Comparison of ENCODE assay signal across 21 cellular contexts in genomic region chr16:59213952-59214351, GRCh38.
"Had no signal": no experiment of that assay in that cellular context is flagged by ENCODE, and none has a peak within 500 bp of the region (broad histone marks: within the 10 kb centered on the region; RNA-seq: fewer than 3 reads in every experiment).

No MANE protein-coding gene starts in this region.

- H3K27me3 ChIP-seq: body of pancreas, colonic mucosa, neutrophil, thyroid gland had no signal

- H3K4me1 ChIP-seq: body of pancreas, colonic mucosa had no signal

- H3K9me3 ChIP-seq: body of pancreas, colonic mucosa, left ventricle myocardium inferior, neutrophil, thyroid gland had no signal

- DNase-seq: activated CD4-positive, alpha-beta memory T cell treated with anti-CD3 and anti-CD28 coated beads for 36 hours; activated CD8-positive, alpha-beta memory T cell treated with anti-CD3 and anti-CD28 coated beads, Interleukin-2, amount 10 ng/mL, durations not matched to agents 7 days and 5 days; activated naive CD4-positive, alpha-beta T cell treated with anti-CD3 and anti-CD28 coated beads, Interleukin-2, amount 10 ng/mL, durations not matched to agents 7 days and 5 days; activated T-cell treated with anti-CD3 and anti-CD28 coated beads, Interleukin-2, amount 50 U/mL, for 24 hours; body of pancreas; caudate nucleus; colonic mucosa; hippocampal formation; left ventricle myocardium inferior; mesenchymal stem cell; natural killer cell; posterior cingulate gyrus; retina; stimulated activated CD4-positive, alpha-beta T cell treated with anti-CD3 and anti-CD28 coated beads, Interleukin-2, amount 100 ng/mL, for 48 hours; stimulated activated naive B cell treated with anti-CD40 and anti-IgM and Interleukin-4, amounts not matched to agents 10 μg/mL and 1 μg/mL and 100 μg/mL, for 72 hours; T-helper 2 cell; thyroid gland had no signal

- H3K27ac ChIP-seq: body of pancreas, colonic mucosa, left ventricle myocardium inferior, neutrophil, thyroid gland had no signal

- FAIRE-seq: endometrium had no signal

- ATAC-seq: activated CD4-positive, CD25-positive, alpha-beta regulatory T cell treated with anti-CD3 and anti-CD28 coated beads, Interleukin-2, amount 50 U/mL, for 24 hours; activated CD8-positive, alpha-beta memory T cell treated with anti-CD3 and anti-CD28 coated beads, Interleukin-2, amount 10 ng/mL, durations not matched to agents 7 days and 5 days; body of pancreas; esophagus mucosa; natural killer cell; stimulated activated naive B cell treated with anti-CD40 and anti-IgM and Interleukin-4, amounts not matched to agents 10 μg/mL and 1 μg/mL and 100 μg/mL, for 72 hours had no signal

- H3K36me3 ChIP-seq: colonic mucosa, left ventricle myocardium inferior, neutrophil, thyroid gland had no signal

- H3K4me3 ChIP-seq: body of pancreas, colonic mucosa, left ventricle myocardium inferior, thyroid gland had no signal
